In genomic region chr6:144283781-144284473, GRCh38 we compare ENCODE assay signal across 1 cellular context.
TF ChIP-seq lines count a peak whose summit lies in the region.

No MANE protein-coding gene starts in this region.

TF ChIP-seq in H1, 55 proteins besides CTCF, POLR2A, EP300 and RAD21 (continued from another document):
- TF ChIP-seq GABPA (IDR thresholded peaks at IDR 0.05; ENCODE audit: borderline replicate concordance, insufficient read depth, low read length) (no peak), CTBP2 (IDR thresholded peaks at IDR 0.05; ENCODE audit: borderline replicate concordance, insufficient read depth, insufficient read length, low read length) (no peak), SP4 (IDR thresholded peaks at IDR 0.05; ENCODE audit: low read length) (no peak), RFX5 (IDR thresholded peaks at IDR 0.05; ENCODE audit: borderline replicate concordance, low read depth, low read length) (no peak), TEAD4 (IDR thresholded peaks at IDR 0.05; ENCODE audit: low read depth, low read length) (no peak), FOSL1 (IDR thresholded peaks at IDR 0.05; ENCODE audit: insufficient read depth, low read depth, low read length) (no peak), ATF2 (IDR thresholded peaks at IDR 0.05; ENCODE audit: low read length) (no peak), BCL11A (IDR thresholded peaks at IDR 0.05; ENCODE audit: low read depth in 2 of 2, low read length in 2 of 2) (no peak), CEBPB (IDR thresholded peaks at IDR 0.05; ENCODE audit: low read depth, low read length) (no peak), SP1 (IDR thresholded peaks at IDR 0.05; ENCODE audit: low read depth, low read length) (no peak)
TF ChIP-seq in H1: peak in this region for 0.
